28 cellular contexts compared by ENCODE assay signal in genomic region chr9:4287386-4287785, GRCh38.
"Had no signal": no experiment of that assay in that cellular context is flagged by ENCODE, and none has a peak within 500 bp of the region (broad histone marks: within the 10 kb centered on the region; RNA-seq: fewer than 3 reads in every experiment).

No MANE protein-coding gene starts in this region.

- H3K27ac Mint-ChIP-seq: activated B cell treated with CpG ODN at 0.5 μM for 24 hours; activated CD8-positive, alpha-beta T cell treated with anti-CD3 and anti-CD28 coated beads for 36 hours; activated naive CD8-positive, alpha-beta T cell; activated T-helper 17 cell treated with anti-CD3 and anti-CD28 coated beads, Interleukin-2, amount 50 U/mL, for 72 hours; dendritic cell treated with granulocyte-macrophage colony-stimulating factor and Interleukin-4, amounts not matched to agents 40 ng/mL and 50 ng/mL, for 4 days; T-cell; T-helper 1 cell treated with Interleukin-12 subunit alpha and Interleukin-12 subunit beta and Interleukin-4 antibody, amounts not matched to agents 30 μg/mL and 1 μg/mL, for 36 hours; T-helper 2 cell treated with Interferon-gamma antibody and Interleukin-4, amounts not matched to agents 5 μg/mL and 100 μg/mL, for 36 hours had no signal

- H3K27ac ChIP-seq: brain microvascular endothelial cell, coronary artery, dorsolateral prefrontal cortex, WERI-Rb-1 had no signal

- H3K36me3 ChIP-seq: brain microvascular endothelial cell, WERI-Rb-1 had no signal

- H3K9me3 Mint-ChIP-seq: activated B cell treated with CpG ODN at 0.5 μM for 24 hours; activated CD8-positive, alpha-beta T cell treated with anti-CD3 and anti-CD28 coated beads for 36 hours; activated T-cell treated with anti-CD3 and anti-CD28 coated beads, Interleukin-2, amount 50 U/mL, for 4 hours; activated T-helper 17 cell treated with anti-CD3 and anti-CD28 coated beads, Interleukin-2, amount 50 U/mL, for 72 hours; central memory CD8-positive, alpha-beta T cell; dendritic cell treated with granulocyte-macrophage colony-stimulating factor and Interleukin-4, amounts not matched to agents 40 ng/mL and 50 ng/mL, for 4 days; T-cell; T-helper 1 cell treated with Interleukin-12 subunit alpha and Interleukin-12 subunit beta and Interleukin-4 antibody, amounts not matched to agents 30 μg/mL and 1 μg/mL, for 36 hours; T-helper 2 cell treated with Interferon-gamma antibody and Interleukin-4, amounts not matched to agents 5 μg/mL and 100 μg/mL, for 36 hours had no signal

- H3K27me3 ChIP-seq: brain microvascular endothelial cell, dorsolateral prefrontal cortex had no signal

- H3K4me1 Mint-ChIP-seq: activated B cell treated with CpG ODN at 0.5 μM for 24 hours; activated T-helper 17 cell treated with anti-CD3 and anti-CD28 coated beads, Interleukin-2, amount 50 U/mL, for 72 hours; central memory CD8-positive, alpha-beta T cell had no signal

- H3K4me3 Mint-ChIP-seq: activated B cell treated with CpG ODN at 0.5 μM for 24 hours; activated CD8-positive, alpha-beta T cell treated with anti-CD3 and anti-CD28 coated beads for 36 hours; activated naive CD8-positive, alpha-beta T cell; activated T-cell treated with anti-CD3 and anti-CD28 coated beads, Interleukin-2, amount 50 U/mL, for 4 hours; activated T-helper 17 cell treated with anti-CD3 and anti-CD28 coated beads, Interleukin-2, amount 50 U/mL, for 72 hours; central memory CD8-positive, alpha-beta T cell; dendritic cell treated with granulocyte-macrophage colony-stimulating factor and Interleukin-4, amounts not matched to agents 40 ng/mL and 50 ng/mL, for 4 days; T-cell; T-helper 1 cell treated with Interleukin-12 subunit alpha and Interleukin-12 subunit beta and Interleukin-4 antibody, amounts not matched to agents 30 μg/mL and 1 μg/mL, for 36 hours; T-helper 2 cell treated with Interferon-gamma antibody and Interleukin-4, amounts not matched to agents 5 μg/mL and 100 μg/mL, for 36 hours had no signal

- H3K4me3 ChIP-seq: coronary artery, dorsolateral prefrontal cortex had no signal

- H3K36me3 Mint-ChIP-seq: T-cell had no signal

- DNase-seq: activated B cell treated with CpG ODN at 0.5 μM for 24 hours; activated CD4-positive, alpha-beta T cell treated with anti-CD3 and anti-CD28 coated beads for 48 hours; activated CD4-positive, alpha-beta T cell treated with anti-CD3 and anti-CD28 coated beads, Interleukin-2, amount 50 U/mL, for 1 hour; activated CD4-positive, alpha-beta T cell treated with anti-CD3 and anti-CD28 coated beads, Interleukin-2, amount 50 U/mL, for 48 hours; activated CD8-positive, alpha-beta memory T cell treated with anti-CD3 and anti-CD28 coated beads for 24 hours; activated CD8-positive, alpha-beta T cell treated with anti-CD3 and anti-CD28 coated beads for 36 hours; activated effector memory CD4-positive, alpha-beta T cell treated with Interleukin-2 at 50 U/mL for 16 hours; activated gamma-delta T cell treated with Interleukin-2 at 50 U/mL for 16 hours; activated naive CD4-positive, alpha-beta T cell treated with anti-CD3 and anti-CD28 coated beads, Interleukin-2, amount 50 U/mL, for 16 hours; activated naive CD4-positive, alpha-beta T cell treated with Interleukin-2 at 50 U/mL for 16 hours; activated T-cell treated with anti-CD3 and anti-CD28 coated beads, Interleukin-2, amount 50 U/mL, for 4 hours; amniotic stem cell; anterior cingulate cortex; brain microvascular endothelial cell; dorsolateral prefrontal cortex; effector memory CD4-positive, alpha-beta T cell; foreskin fibroblast; head of caudate nucleus; T-cell; T1000; WERI-Rb-1 had no signal
